ENCODE assay signal across 1 cellular context in the genomic region with DNA sequence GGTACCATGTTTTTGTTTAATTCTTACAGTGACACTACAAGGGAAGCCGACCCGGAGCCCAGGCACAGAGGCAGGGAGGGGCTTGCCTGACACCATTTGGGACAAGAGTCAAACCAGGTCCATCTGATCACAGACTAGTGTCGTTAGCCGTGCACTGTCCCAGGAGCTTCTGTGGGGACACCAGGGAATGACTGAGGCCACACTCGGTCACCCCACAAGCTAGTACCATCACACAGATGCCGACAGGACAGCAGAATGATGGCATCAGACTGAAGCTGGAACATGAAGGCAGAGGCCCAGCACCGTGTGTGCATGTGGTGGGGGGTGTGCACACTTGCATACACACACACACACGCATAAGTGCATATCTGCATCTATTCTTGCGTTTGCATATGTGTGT.
TF ChIP-seq lines count a peak whose summit lies in the region.

No MANE protein-coding gene starts in this region.

TF ChIP-seq in HepG2, 621 proteins besides CTCF, POLR2A, EP300 and RAD21 (continued from another document):
- no peak for TF ChIP-seq RBM39 (IDR thresholded peaks at IDR 0.05; ENCODE audit: low read depth, low read length, poor library complexity, severe bottlenecking)
- no peak for TF ChIP-seq KAT7 (CRISPR knock-in tag; IDR thresholded peaks at IDR 0.05; ENCODE audit: borderline replicate concordance)
- TF ChIP-seq ZBTB3 (CRISPR knock-in tag; IDR thresholded peaks at IDR 0.05; ENCODE audit: borderline replicate concordance, low read depth) = no peak
- TF ChIP-seq ZNF253 (CRISPR knock-in tag; IDR thresholded peaks at IDR 0.05; ENCODE audit: borderline replicate concordance) = no peak
